1 cellular context compared by ENCODE assay signal in genomic region chr16:74748710-74749073, GRCh38.
TF ChIP-seq lines count a peak whose summit lies in the region.

No MANE protein-coding gene starts in this region.

TF ChIP-seq in H1, 55 proteins besides CTCF, POLR2A, EP300 and RAD21:
- no peak for TF ChIP-seq YY1 (IDR thresholded peaks at IDR 0.05; ENCODE audit: low read depth, low read length)
- TF ChIP-seq POLR2AphosphoS5 (IDR thresholded peaks at IDR 0.05; ENCODE audit: low read depth, low read length): no peak
- no peak for TF ChIP-seq CBX8 (IDR thresholded peaks at IDR 0.05; ENCODE audit: borderline replicate concordance, low read depth, low read length)
TF ChIP-seq in H1: peak in this region for 0.
